ENCODE assay signal across 8 cellular contexts in the genomic region with DNA sequence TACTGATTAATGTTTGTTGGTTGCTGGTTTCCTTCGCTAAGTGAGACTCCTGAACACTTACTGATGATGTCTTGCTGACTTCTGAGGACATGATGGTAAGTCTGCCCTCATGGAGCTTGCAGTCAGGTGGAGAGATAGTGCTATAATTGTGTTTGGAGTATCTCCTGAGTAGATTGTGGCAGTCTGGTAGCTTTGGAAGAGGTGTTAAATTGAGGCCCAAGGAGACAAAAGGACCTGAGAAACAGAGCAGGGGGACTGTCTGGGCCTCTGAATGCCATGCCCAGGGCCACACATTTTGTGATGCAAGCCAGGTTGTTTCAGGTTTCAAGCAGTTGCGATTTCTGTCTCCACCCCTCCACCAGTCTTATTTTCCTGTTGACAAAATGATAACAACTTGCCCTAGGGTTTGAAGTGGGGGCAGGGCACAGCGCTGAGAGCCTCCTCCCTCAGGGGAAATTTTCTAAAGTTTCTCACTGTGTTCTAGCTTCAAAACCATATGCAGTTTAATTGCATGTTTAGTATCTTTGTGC. TPM values are rescaled to one million over a fixed set of nuclear protein-coding genes. Genes with fewer than 3 reads are reported as not detected.
DNase-seq lines count a peak whose midpoint lies in the region; ATAC-seq and TF ChIP-seq lines count a peak whose summit lies in the region.

No MANE protein-coding gene starts in this region.

- no peaks in the 10 kb centered on the region for H3K9me2 ChIP-seq in OCI-LY1 (ENCODE audit: low read depth, low read length)

- H3K27me3 Mint-ChIP-seq in activated T-helper 17 cell treated with anti-CD3 and anti-CD28 coated beads, Interleukin-2, amount 50 U/mL, for 72 hours: no peaks in the 10 kb centered on the region

- H3K4me2 ChIP-seq in OCI-LY1 (ENCODE audit: low read length): peak overlapping the region; percentile 72

- no peak for DNase-seq in RPMI8226
- DNase-seq in DMS 273 (lab: John Stamatoyannopoulos, UW; ENCODE audit: unreplicated experiment): no peak

- H2AFZ ChIP-seq in ACC112 (ENCODE audit: low read length, unreplicated experiment) (no peak overlapping the region), OCI-LY1 (ENCODE audit: low read length) (no peak overlapping the region)

- peak; percentile 14 for ATAC-seq in activated T-helper 17 cell treated with anti-CD3 and anti-CD28 coated beads, Interleukin-2, amount 50 U/mL, for 72 hours (replicated peaks)
- ATAC-seq in GM21825 (IDR thresholded peaks at IDR 0.05; ENCODE audit: unreplicated experiment) (no peak), GM21717 (IDR thresholded peaks at IDR 0.05; ENCODE audit: unreplicated experiment) (no peak)

- H3K27ac Mint-ChIP-seq in activated T-helper 17 cell treated with anti-CD3 and anti-CD28 coated beads, Interleukin-2, amount 50 U/mL, for 72 hours: peak overlapping the region; percentile 89

- H3K79me2 ChIP-seq in ACC112 (ENCODE audit: control insufficient read depth, insufficient read depth, low read length, unreplicated experiment) (peaks cover 98% of the 10 kb centered on the region), OCI-LY1 (ENCODE audit: insufficient read depth, low read length) (peaks cover 27% of the 10 kb centered on the region)

- H3K4me3 Mint-ChIP-seq in activated T-helper 17 cell treated with anti-CD3 and anti-CD28 coated beads, Interleukin-2, amount 50 U/mL, for 72 hours: peak overlapping the region; percentile 80

- H3K9ac ChIP-seq in OCI-LY1 (ENCODE audit: low read length): no peak overlapping the region; the same call in 1 of the 2 replicates
- no peak overlapping the region for H3K9ac ChIP-seq in mucosa of rectum (ENCODE audit: low read depth in 1 of 2, low read length in 2 of 2)

- H3K9me3 ChIP-seq in OCI-LY1 (ENCODE audit: low read length) (no peaks in the 10 kb centered on the region), mucosa of rectum (ENCODE audit: control insufficient read depth in 2 of 2, low read length in 2 of 2) (no peaks in the 10 kb centered on the region)

- no peak for TF ChIP-seq CTCF in OCI-LY1 (IDR thresholded peaks at IDR 0.05; ENCODE audit: low read length)

- peaks cover 85% of the 10 kb centered on the region for H3K4me1 Mint-ChIP-seq in activated T-helper 17 cell treated with anti-CD3 and anti-CD28 coated beads, Interleukin-2, amount 50 U/mL, for 72 hours

- no peaks in the 10 kb centered on the region for H4K20me1 ChIP-seq in OCI-LY1 (ENCODE audit: insufficient read depth, low read length)

- H3F3A ChIP-seq in OCI-LY1 (ENCODE audit: insufficient read depth, low read length): peaks cover 11% of the 10 kb centered on the region; the same call in 1 of the 2 replicates

- H3K27me3 ChIP-seq in ACC112 (ENCODE audit: insufficient read depth, low read length) (no peaks in the 10 kb centered on the region), OCI-LY1 (ENCODE audit: insufficient read depth, low read length) (no peaks in the 10 kb centered on the region), mucosa of rectum (ENCODE audit: control insufficient read depth in 2 of 2, insufficient read depth in 2 of 2, low read length in 2 of 2) (no peaks in the 10 kb centered on the region)

- H3K4me1 ChIP-seq in ACC112 (ENCODE audit: control insufficient read depth, insufficient read depth, low read length, unreplicated experiment): peaks cover 93% of the 10 kb centered on the region
- H3K4me1 ChIP-seq in OCI-LY1 (ENCODE audit: insufficient read depth, low read length, severe bottlenecking): peaks cover 100% of the 10 kb centered on the region
- H3K4me1 ChIP-seq in mucosa of rectum (ENCODE audit: control insufficient read depth in 2 of 2, insufficient read depth in 2 of 2, low read length in 2 of 2): peaks cover 69 to 78% of the 10 kb centered on the region in 2 donors

- no peaks in the 10 kb centered on the region for H3K9me3 Mint-ChIP-seq in activated T-helper 17 cell treated with anti-CD3 and anti-CD28 coated beads, Interleukin-2, amount 50 U/mL, for 72 hours

- H3K36me3 ChIP-seq in ACC112 (ENCODE audit: insufficient read depth, low read length) (peaks cover 31% of the 10 kb centered on the region), OCI-LY1 (ENCODE audit: insufficient read depth, low read length) (peaks cover 12% of the 10 kb centered on the region; the same call in 1 of the 2 replicates), mucosa of rectum (ENCODE audit: control insufficient read depth in 2 of 2, insufficient read depth in 2 of 2, low read length in 2 of 2) (peaks cover 2% of the 10 kb centered on the region in 2 donors)

- H3K27ac ChIP-seq in ACC112 (ENCODE audit: low read depth, low read length) (peak overlapping the region; percentile 97; the same call in 1 of the 2 replicates), OCI-LY1 (ENCODE audit: low read depth, low read length, poor library complexity, severe bottlenecking) (peak overlapping the region; percentile 99), mucosa of rectum (ENCODE audit: low read depth in 2 of 2, low read length in 2 of 2) (peak overlapping the region; percentile 60 to 63)

- H3K36me3 Mint-ChIP-seq in activated T-helper 17 cell treated with anti-CD3 and anti-CD28 coated beads, Interleukin-2, amount 50 U/mL, for 72 hours (ENCODE audit: low read depth): peaks cover 74% of the 10 kb centered on the region

- H3K4me3 ChIP-seq in ACC112 (ENCODE audit: low read depth, low read length) (no peak overlapping the region), OCI-LY1 (ENCODE audit: low read depth, low read length, poor library complexity, severe bottlenecking) (no peak overlapping the region), mucosa of rectum (ENCODE audit: low read length in 2 of 2) (no peak overlapping the region)

RNA-seq across cellular contexts. Expression of a gene that starts 16.7 kb away (rescaled TPM):
- total RNA-seq in activated T-helper 17 cell treated with anti-CD3 and anti-CD28 coated beads, Interleukin-2, amount 50 U/mL, for 72 hours: 10 to 100 TPM; 57.0 to 94.9 TPM
